ENCODE assay signal across 1 cellular context in genomic region chr15:38441130-38441519, GRCh38.
TF ChIP-seq lines count a peak whose summit lies in the region.

No MANE protein-coding gene starts in this region.

TF ChIP-seq in K562, 482 proteins besides CTCF, POLR2A, EP300 and RAD21:
- TF ChIP-seq CBFA2T2 (conservative IDR thresholded peaks at IDR 0.05) (no peak), PCBP1 (IDR thresholded peaks at IDR 0.05; ENCODE audit: low read depth, low read length, poor library complexity, severe bottlenecking) (no peak), TOE1 (IDR thresholded peaks at IDR 0.05; ENCODE audit: borderline replicate concordance) (no peak), TOE1 (CRISPR knock-in tag; IDR thresholded peaks at IDR 0.05; ENCODE audit: borderline replicate concordance, low read depth) (no peak), ZC3H11A (IDR thresholded peaks at IDR 0.05; ENCODE audit: low read depth, low read length) (no peak), U2AF1 (optimal IDR thresholded peaks at IDR 0.05; ENCODE audit: low read depth, low read length) (no peak), PHF21A (IDR thresholded peaks at IDR 0.05; ENCODE audit: borderline replicate concordance, low read depth) (no peak), ZC3H8 (IDR thresholded peaks at IDR 0.05) (no peak), ESRRB (CRISPR knock-in tag; IDR thresholded peaks at IDR 0.05; ENCODE audit: borderline replicate concordance) (no peak), XRCC4 (IDR thresholded peaks at IDR 0.05; ENCODE audit: extremely low read depth, insufficient read depth, insufficient read length) (no peak), ZBTB40 (IDR thresholded peaks at IDR 0.05) (no peak), ZBTB40 (CRISPR knock-in tag; IDR thresholded peaks at IDR 0.05) (no peak), HMBOX1 (IDR thresholded peaks at IDR 0.05) (no peak)
TF ChIP-seq in K562: peak in this region for 0.
